Comparison of ENCODE assay signal across 8 cellular contexts in genomic region chr17:3557768-3558583, GRCh38. TPM values are rescaled to one million over a fixed set of nuclear protein-coding genes. Genes with fewer than 3 reads are reported as not detected.
DNase-seq lines count a peak whose midpoint lies in the region; ATAC-seq and TF ChIP-seq lines count a peak whose summit lies in the region.

TRPV3 (minus strand) TSS chr17:3557812; CDS start chr17:3554850, 2,962 bp downstream.

- TF ChIP-seq CTCF in fibroblast of the aortic adventitia (IDR thresholded peaks at IDR 0.05; ENCODE audit: insufficient read depth, low read length): no peak

- no peak within 1 kb of the TSS for H3K4me3 ChIP-seq in fibroblast of the aortic adventitia (ENCODE audit: low read depth, low read length)

- ATAC-seq in GM18861 (IDR thresholded peaks at IDR 0.05; ENCODE audit: unreplicated experiment) (peak; percentile 23), HG03521 (IDR thresholded peaks at IDR 0.05; ENCODE audit: unreplicated experiment) (peak; percentile 42), GM19328 (IDR thresholded peaks at IDR 0.05; ENCODE audit: unreplicated experiment) (no peak), GM21447 (IDR thresholded peaks at IDR 0.05; ENCODE audit: unreplicated experiment) (no peak)

- DNase-seq in activated CD8-positive, alpha-beta memory T cell treated with anti-CD3 and anti-CD28 coated beads for 24 hours: peak; percentile 81
- peak; percentile 56 for DNase-seq in fibroblast of the aortic adventitia (ENCODE audit: low read depth)
- peak; percentile 58 to 74 for DNase-seq in stimulated activated CD4-positive, alpha-beta T cell treated with anti-CD3 and anti-CD28 coated beads, Interleukin-4, amount 100 ng/mL, for 4 hours
- no peak for DNase-seq in T1000 (lab: John Stamatoyannopoulos, UW)

RNA-seq across cellular contexts. Expression of gene TRPV3, which starts in this region (rescaled TPM):
- total RNA-seq in fibroblast of the aortic adventitia (ENCODE audit: low replicate concordance): 1.5 and 1.9 TPM in 2 replicates

Comparison
In these comparisons a context has a peak if more than half of its experiments do, and no peak if none do; other contexts are left out.
1. ATAC-seq: peak in GM18861 (single experiment) and HG03521 (single experiment); none in GM19328 (single experiment) and GM21447 (single experiment).